Comparison of ENCODE assay signal across 1 cellular context in the genomic region with DNA sequence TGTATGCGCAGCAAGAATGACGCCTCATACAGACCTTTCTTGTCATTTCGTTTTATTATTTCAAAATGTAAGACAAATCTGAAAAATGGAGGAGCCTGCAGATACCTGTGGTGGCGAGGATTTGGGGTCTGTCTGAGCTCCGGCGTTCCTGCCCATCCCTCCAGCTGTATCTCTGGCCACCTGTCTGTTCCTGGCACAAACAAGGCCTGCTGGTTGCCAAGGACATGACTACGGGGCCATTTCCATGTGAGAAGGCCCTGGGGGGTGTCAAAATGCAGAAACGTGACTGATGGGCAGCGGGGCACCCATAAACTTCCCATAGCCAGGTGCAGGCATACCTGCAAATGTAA.
TF ChIP-seq lines count a peak whose summit lies in the region.

No MANE protein-coding gene starts in this region.

TF ChIP-seq in GM12878, 131 proteins besides CTCF, POLR2A, EP300 and RAD21 (continued from another document):
- TF ChIP-seq GABPA (IDR thresholded peaks at IDR 0.05; ENCODE audit: low read depth) (no peak), MEF2B (IDR thresholded peaks at IDR 0.05; ENCODE audit: partially characterized antibody, poor library complexity, severe bottlenecking) (no peak), SUPT20H (IDR thresholded peaks at IDR 0.05; ENCODE audit: borderline replicate concordance, control insufficient read depth, low read depth, low read length) (no peak)
- TF ChIP-seq, protein P1, sequence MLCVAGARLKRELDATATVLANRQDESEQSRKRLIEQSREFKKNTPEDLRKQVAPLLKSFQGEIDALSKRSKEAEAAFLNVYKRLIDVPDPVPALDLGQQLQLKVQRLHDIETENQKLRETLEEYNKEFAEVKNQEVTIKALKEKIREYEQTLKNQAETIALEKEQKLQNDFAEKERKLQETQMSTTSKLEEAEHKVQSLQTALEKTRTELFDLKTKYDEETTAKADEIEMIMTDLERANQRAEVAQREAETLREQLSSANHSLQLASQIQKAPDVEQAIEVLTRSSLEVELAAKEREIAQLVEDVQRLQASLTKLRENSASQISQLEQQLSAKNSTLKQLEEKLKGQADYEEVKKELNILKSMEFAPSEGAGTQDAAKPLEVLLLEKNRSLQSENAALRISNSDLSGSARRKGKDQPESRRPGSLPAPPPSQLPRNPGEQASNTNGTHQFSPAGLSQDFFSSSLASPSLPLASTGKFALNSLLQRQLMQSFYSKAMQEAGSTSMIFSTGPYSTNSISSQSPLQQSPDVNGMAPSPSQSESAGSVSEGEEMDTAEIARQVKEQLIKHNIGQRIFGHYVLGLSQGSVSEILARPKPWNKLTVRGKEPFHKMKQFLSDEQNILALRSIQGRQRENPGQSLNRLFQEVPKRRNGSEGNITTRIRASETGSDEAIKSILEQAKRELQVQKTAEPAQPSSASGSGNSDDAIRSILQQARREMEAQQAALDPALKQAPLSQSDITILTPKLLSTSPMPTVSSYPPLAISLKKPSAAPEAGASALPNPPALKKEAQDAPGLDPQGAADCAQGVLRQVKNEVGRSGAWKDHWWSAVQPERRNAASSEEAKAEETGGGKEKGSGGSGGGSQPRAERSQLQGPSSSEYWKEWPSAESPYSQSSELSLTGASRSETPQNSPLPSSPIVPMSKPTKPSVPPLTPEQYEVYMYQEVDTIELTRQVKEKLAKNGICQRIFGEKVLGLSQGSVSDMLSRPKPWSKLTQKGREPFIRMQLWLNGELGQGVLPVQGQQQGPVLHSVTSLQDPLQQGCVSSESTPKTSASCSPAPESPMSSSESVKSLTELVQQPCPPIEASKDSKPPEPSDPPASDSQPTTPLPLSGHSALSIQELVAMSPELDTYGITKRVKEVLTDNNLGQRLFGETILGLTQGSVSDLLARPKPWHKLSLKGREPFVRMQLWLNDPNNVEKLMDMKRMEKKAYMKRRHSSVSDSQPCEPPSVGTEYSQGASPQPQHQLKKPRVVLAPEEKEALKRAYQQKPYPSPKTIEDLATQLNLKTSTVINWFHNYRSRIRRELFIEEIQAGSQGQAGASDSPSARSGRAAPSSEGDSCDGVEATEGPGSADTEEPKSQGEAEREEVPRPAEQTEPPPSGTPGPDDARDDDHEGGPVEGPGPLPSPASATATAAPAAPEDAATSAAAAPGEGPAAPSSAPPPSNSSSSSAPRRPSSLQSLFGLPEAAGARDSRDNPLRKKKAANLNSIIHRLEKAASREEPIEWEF (IDR thresholded peaks at IDR 0.05; ENCODE audit: insufficient replicate concordance, low read depth, low read length), result no peak
